1 cellular context compared by ENCODE assay signal in genomic region chr2:234830853-234831252, GRCh38.
TF ChIP-seq lines count a peak whose summit lies in the region.

No MANE protein-coding gene starts in this region.

TF ChIP-seq in IMR-90, 13 proteins besides CTCF, POLR2A, EP300 and RAD21:
- no peak for TF ChIP-seq ELK1 (IDR thresholded peaks at IDR 0.05; ENCODE audit: borderline replicate concordance, low read depth, low read length)
- no peak for TF ChIP-seq USF2 (IDR thresholded peaks at IDR 0.05; ENCODE audit: low read depth, low read length)
- no peak for TF ChIP-seq SMC3 (IDR thresholded peaks at IDR 0.05; ENCODE audit: low read depth, low read length)
- no peak for TF ChIP-seq NFE2L2 (IDR thresholded peaks at IDR 0.05; ENCODE audit: low read depth, low read length)
- no peak for TF ChIP-seq FOS (IDR thresholded peaks at IDR 0.05; ENCODE audit: low read depth, low read length)
- no peak for TF ChIP-seq RCOR1 (IDR thresholded peaks at IDR 0.05; ENCODE audit: insufficient replicate concordance, low read length)
- TF ChIP-seq MXI1 (IDR thresholded peaks at IDR 0.05; ENCODE audit: borderline replicate concordance, low read depth, low read length), result no peak
- TF ChIP-seq BHLHE40 (IDR thresholded peaks at IDR 0.05; ENCODE audit: low read depth, low read length), result no peak
- TF ChIP-seq CEBPB (IDR thresholded peaks at IDR 0.05; ENCODE audit: low read depth, low read length), result no peak
- no peak for TF ChIP-seq CHD1 (IDR thresholded peaks at IDR 0.05; ENCODE audit: low read depth, low read length)
- no peak for TF ChIP-seq MAZ (IDR thresholded peaks at IDR 0.05; ENCODE audit: borderline replicate concordance, low read depth, low read length)
- TF ChIP-seq MAFK (IDR thresholded peaks at IDR 0.05; ENCODE audit: low read depth, low read length), result no peak
- TF ChIP-seq RFX5 (IDR thresholded peaks at IDR 0.05; ENCODE audit: low read depth, low read length), result no peak
